In the genomic region with DNA sequence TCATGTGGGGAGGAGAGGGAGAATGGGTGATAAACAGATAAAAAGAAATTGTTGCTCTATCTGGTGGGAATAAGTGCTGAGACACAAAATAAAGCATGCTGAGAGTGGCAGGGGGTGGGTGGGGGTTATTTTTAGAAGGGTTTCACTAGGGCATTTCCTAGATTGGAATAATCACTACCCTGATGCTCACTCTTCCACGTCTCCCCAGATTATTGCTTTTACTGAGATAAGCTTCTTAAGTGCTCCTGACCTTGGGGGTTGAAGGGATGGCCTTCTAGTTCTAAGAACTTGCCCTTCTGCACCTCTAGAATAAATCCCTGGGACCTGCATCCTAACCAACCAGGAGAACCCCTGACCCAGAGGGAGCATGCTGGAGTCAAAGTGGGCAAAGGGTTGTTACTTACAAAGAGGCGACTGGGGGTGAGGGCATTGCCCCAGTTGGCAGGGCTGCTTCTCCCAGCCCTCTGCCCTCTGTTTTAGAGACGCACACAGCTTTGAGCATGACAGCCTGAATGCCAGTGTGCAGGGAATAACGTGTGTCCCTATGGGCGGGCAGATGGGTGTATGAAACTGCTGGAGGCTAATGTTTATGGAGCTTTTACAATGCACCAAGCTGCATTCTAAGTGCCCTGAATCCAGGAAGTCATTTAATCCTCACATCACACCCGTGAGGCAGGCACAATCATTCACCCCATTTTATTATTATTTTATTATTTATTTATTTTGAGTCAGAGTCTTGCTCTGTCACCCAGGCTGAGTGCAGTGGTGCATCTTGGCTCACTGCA, we compare ENCODE assay signal across 1 cellular context.
TF ChIP-seq lines count a peak whose summit lies in the region.

No MANE protein-coding gene starts in this region.

TF ChIP-seq in SK-N-SH, 30 proteins besides CTCF, POLR2A, EP300 and RAD21 (continued from another document):
- TF ChIP-seq TAF1 (IDR thresholded peaks at IDR 0.05; ENCODE audit: borderline replicate concordance, low read depth, low read length) (no peak), SIN3A (IDR thresholded peaks at IDR 0.05; ENCODE audit: borderline replicate concordance, low read depth, low read length) (no peak), NFIC (IDR thresholded peaks at IDR 0.05; ENCODE audit: borderline replicate concordance) (no peak), RCOR1 (IDR thresholded peaks at IDR 0.05; ENCODE audit: low read length) (no peak), MXI1 (IDR thresholded peaks at IDR 0.05; ENCODE audit: low read depth, low read length) (no peak), EZH2phosphoT487 (IDR thresholded peaks at IDR 0.05; ENCODE audit: borderline replicate concordance, low read depth) (no peak), GABPA (IDR thresholded peaks at IDR 0.05; ENCODE audit: low read depth) (no peak)
- TF ChIP-seq, protein P1, sequence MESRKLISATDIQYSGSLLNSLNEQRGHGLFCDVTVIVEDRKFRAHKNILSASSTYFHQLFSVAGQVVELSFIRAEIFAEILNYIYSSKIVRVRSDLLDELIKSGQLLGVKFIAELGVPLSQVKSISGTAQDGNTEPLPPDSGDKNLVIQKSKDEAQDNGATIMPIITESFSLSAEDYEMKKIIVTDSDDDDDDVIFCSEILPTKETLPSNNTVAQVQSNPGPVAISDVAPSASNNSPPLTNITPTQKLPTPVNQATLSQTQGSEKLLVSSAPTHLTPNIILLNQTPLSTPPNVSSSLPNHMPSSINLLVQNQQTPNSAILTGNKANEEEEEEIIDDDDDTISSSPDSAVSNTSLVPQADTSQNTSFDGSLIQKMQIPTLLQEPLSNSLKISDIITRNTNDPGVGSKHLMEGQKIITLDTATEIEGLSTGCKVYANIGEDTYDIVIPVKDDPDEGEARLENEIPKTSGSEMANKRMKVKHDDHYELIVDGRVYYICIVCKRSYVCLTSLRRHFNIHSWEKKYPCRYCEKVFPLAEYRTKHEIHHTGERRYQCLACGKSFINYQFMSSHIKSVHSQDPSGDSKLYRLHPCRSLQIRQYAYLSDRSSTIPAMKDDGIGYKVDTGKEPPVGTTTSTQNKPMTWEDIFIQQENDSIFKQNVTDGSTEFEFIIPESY (IDR thresholded peaks at IDR 0.05; ENCODE audit: borderline replicate concordance, low read depth), result no peak
- TF ChIP-seq, protein P2, sequence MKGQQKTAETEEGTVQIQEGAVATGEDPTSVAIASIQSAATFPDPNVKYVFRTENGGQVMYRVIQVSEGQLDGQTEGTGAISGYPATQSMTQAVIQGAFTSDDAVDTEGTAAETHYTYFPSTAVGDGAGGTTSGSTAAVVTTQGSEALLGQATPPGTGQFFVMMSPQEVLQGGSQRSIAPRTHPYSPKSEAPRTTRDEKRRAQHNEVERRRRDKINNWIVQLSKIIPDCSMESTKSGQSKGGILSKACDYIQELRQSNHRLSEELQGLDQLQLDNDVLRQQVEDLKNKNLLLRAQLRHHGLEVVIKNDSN (IDR thresholded peaks at IDR 0.05; ENCODE audit: borderline replicate concordance, low read depth), result no peak
- TF ChIP-seq, protein P3, sequence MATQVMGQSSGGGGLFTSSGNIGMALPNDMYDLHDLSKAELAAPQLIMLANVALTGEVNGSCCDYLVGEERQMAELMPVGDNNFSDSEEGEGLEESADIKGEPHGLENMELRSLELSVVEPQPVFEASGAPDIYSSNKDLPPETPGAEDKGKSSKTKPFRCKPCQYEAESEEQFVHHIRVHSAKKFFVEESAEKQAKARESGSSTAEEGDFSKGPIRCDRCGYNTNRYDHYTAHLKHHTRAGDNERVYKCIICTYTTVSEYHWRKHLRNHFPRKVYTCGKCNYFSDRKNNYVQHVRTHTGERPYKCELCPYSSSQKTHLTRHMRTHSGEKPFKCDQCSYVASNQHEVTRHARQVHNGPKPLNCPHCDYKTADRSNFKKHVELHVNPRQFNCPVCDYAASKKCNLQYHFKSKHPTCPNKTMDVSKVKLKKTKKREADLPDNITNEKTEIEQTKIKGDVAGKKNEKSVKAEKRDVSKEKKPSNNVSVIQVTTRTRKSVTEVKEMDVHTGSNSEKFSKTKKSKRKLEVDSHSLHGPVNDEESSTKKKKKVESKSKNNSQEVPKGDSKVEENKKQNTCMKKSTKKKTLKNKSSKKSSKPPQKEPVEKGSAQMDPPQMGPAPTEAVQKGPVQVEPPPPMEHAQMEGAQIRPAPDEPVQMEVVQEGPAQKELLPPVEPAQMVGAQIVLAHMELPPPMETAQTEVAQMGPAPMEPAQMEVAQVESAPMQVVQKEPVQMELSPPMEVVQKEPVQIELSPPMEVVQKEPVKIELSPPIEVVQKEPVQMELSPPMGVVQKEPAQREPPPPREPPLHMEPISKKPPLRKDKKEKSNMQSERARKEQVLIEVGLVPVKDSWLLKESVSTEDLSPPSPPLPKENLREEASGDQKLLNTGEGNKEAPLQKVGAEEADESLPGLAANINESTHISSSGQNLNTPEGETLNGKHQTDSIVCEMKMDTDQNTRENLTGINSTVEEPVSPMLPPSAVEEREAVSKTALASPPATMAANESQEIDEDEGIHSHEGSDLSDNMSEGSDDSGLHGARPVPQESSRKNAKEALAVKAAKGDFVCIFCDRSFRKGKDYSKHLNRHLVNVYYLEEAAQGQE (IDR thresholded peaks at IDR 0.05; ENCODE audit: low read depth, low read length), result no peak
TF ChIP-seq in SK-N-SH: peak in this region for 0.
